22 cellular contexts compared by ENCODE assay signal in genomic region chr1:186845581-186846210, GRCh38. TPM values are rescaled to one million over a fixed set of nuclear protein-coding genes. Genes with fewer than 3 reads are reported as not detected.
DNase-seq lines count a peak whose midpoint lies in the region; ATAC-seq, FAIRE-seq and TF ChIP-seq lines count a peak whose summit lies in the region.
"Had no signal": no experiment of that assay in that cellular context is flagged by ENCODE, and none has a peak within 500 bp of the region (broad histone marks: within the 10 kb centered on the region; RNA-seq: fewer than 3 reads in every experiment).

No MANE protein-coding gene starts in this region.

- no peaks in the 10 kb centered on the region for H3K36me3 Mint-ChIP-seq in activated naive CD4-positive, alpha-beta T cell treated with anti-CD3 and anti-CD28 coated beads for 36 hours (ENCODE audit: low read depth)
- H3K36me3 Mint-ChIP-seq: naive thymus-derived CD4-positive, alpha-beta T cell had no signal

- intact Hi-C loops in activated naive CD4-positive, alpha-beta T cell treated with anti-CD3 and anti-CD28 coated beads for 36 hours (cut with micrococcal nuclease), result no loop called here

- peaks cover 8% of the 10 kb centered on the region for H3K27me3 Mint-ChIP-seq in activated naive CD4-positive, alpha-beta T cell treated with anti-CD3 and anti-CD28 coated beads for 36 hours (ENCODE audit: low read depth)
- H3K27me3 Mint-ChIP-seq: stimulated activated naive CD8-positive, alpha-beta T cell treated with anti-CD3 and anti-CD28 coated beads, Interleukin-15, Interleukin-2, amounts not matched to agents 100 ng/mL and 50 ng/mL, for 24 hours had no signal

- H3K9me3 Mint-ChIP-seq in activated naive CD4-positive, alpha-beta T cell treated with anti-CD3 and anti-CD28 coated beads for 36 hours, result no peaks in the 10 kb centered on the region
- H3K9me3 Mint-ChIP-seq: HFFc6; naive thymus-derived CD4-positive, alpha-beta T cell; stimulated activated naive CD8-positive, alpha-beta T cell treated with anti-CD3 and anti-CD28 coated beads, Interleukin-15, Interleukin-2, amounts not matched to agents 100 ng/mL and 50 ng/mL, for 24 hours; T-helper 2 cell treated with Interferon-gamma antibody and Interleukin-4, amounts not matched to agents 5 μg/mL and 100 μg/mL, for 36 hours had no signal

- TF ChIP-seq CTCF in astrocyte of the spinal cord (IDR thresholded peaks at IDR 0.05; ENCODE audit: low read depth, low read length), result no peak

- no peak overlapping the region for H3K27ac ChIP-seq in rectal smooth muscle tissue (ENCODE audit: low read depth, low read length)
- H3K27ac ChIP-seq in small intestine (ENCODE audit: low read depth in 1 of 2, low read length in 1 of 2), result no peak overlapping the region
- H3K27ac ChIP-seq: gastrocnemius medialis, prostate gland, SJSA1 had no signal

- no peak overlapping the region for H3K4me3 Mint-ChIP-seq in activated naive CD4-positive, alpha-beta T cell treated with anti-CD3 and anti-CD28 coated beads for 36 hours
- H3K4me3 Mint-ChIP-seq: HFFc6; naive thymus-derived CD4-positive, alpha-beta T cell; stimulated activated naive CD8-positive, alpha-beta T cell treated with anti-CD3 and anti-CD28 coated beads, Interleukin-15, Interleukin-2, amounts not matched to agents 100 ng/mL and 50 ng/mL, for 24 hours; T-helper 2 cell treated with Interferon-gamma antibody and Interleukin-4, amounts not matched to agents 5 μg/mL and 100 μg/mL, for 36 hours had no signal

- no peak overlapping the region for H3K9ac ChIP-seq in rectal smooth muscle tissue (ENCODE audit: low read length)

- DNase-seq in AG20443 (ENCODE audit: low spot score) (peak; percentile 9), MG63 (no peak), astrocyte of the spinal cord (ENCODE audit: low read depth, low spot score) (peak; percentile 56), small intestine (no peak), NCI-H345 treated with DMSO at 0.1 percent for 48 hours (lab: John Stamatoyannopoulos, UW; ENCODE audit: unreplicated experiment) (no peak)
- no peak for DNase-seq in activated naive CD4-positive, alpha-beta T cell treated with anti-CD3 and anti-CD28 coated beads for 36 hours
- DNase-seq: activated CD4-positive, CD25-positive, alpha-beta regulatory T cell treated with anti-CD3 and anti-CD28 coated beads, Interleukin-2, amount 50 U/mL, for 72 hours; EL; gastrocnemius medialis; HFFc6; Karpas-422; naive thymus-derived CD4-positive, alpha-beta T cell; NCI-H146; NCI-H446 had no signal

- no peak for ATAC-seq in GM18502 (IDR thresholded peaks at IDR 0.05; ENCODE audit: poor library complexity, unreplicated experiment)
- ATAC-seq: gastrocnemius medialis; naive thymus-derived CD4-positive, alpha-beta T cell had no signal

- no peak overlapping the region for H3K27ac Mint-ChIP-seq in activated naive CD4-positive, alpha-beta T cell treated with anti-CD3 and anti-CD28 coated beads for 36 hours
- H3K27ac Mint-ChIP-seq: HFFc6; naive thymus-derived CD4-positive, alpha-beta T cell; stimulated activated naive CD8-positive, alpha-beta T cell treated with anti-CD3 and anti-CD28 coated beads, Interleukin-15, Interleukin-2, amounts not matched to agents 100 ng/mL and 50 ng/mL, for 24 hours; T-helper 2 cell treated with Interferon-gamma antibody and Interleukin-4, amounts not matched to agents 5 μg/mL and 100 μg/mL, for 36 hours had no signal

- in situ Hi-C loops in astrocyte of the spinal cord (cut with HindIII; ENCODE audit: low sequenced_read_pairs), result no loop called here

- H3K4me1 ChIP-seq in rectal smooth muscle tissue (ENCODE audit: control insufficient read depth, insufficient read depth, low read length) (peaks cover 13% of the 10 kb centered on the region), small intestine (ENCODE audit: control insufficient read depth in 2 of 2, insufficient read depth in 1 of 2, low read depth in 1 of 2, low read length in 1 of 2) (peaks cover 8 to 13% of the 10 kb centered on the region in 2 donors)
- H3K4me1 ChIP-seq: gastrocnemius medialis, prostate gland, SJSA1 had no signal

- no peak for FAIRE-seq in small intestine (lab: Jason Lieb, UNC)
- FAIRE-seq: endothelial cell of umbilical vein had no signal

- WGBS in small intestine, 3 donors, result 28 to 45% (median 34%) methylated on average over 3 of the region's 3 CpGs

- H3K27me3 ChIP-seq in MG63 (no peaks in the 10 kb centered on the region), rectal smooth muscle tissue (ENCODE audit: control insufficient read depth, insufficient read depth, low read length) (no peaks in the 10 kb centered on the region), small intestine (ENCODE audit: control insufficient read depth in 2 of 2, insufficient read depth in 2 of 2, low read length in 2 of 2) (no peaks in the 10 kb centered on the region)
- H3K27me3 ChIP-seq: gastrocnemius medialis, SJSA1 had no signal

- H3K9me3 ChIP-seq in MG63, result no peaks in the 10 kb centered on the region
- H3K9me3 ChIP-seq in small intestine (ENCODE audit: control insufficient read depth, low read depth), result no peaks in the 10 kb centered on the region
- H3K9me3 ChIP-seq: gastrocnemius medialis, prostate gland, SJSA1 had no signal

- H3K36me3 ChIP-seq in MG63 (no peaks in the 10 kb centered on the region), rectal smooth muscle tissue (ENCODE audit: control insufficient read depth, insufficient read depth, low read length) (no peaks in the 10 kb centered on the region), small intestine (ENCODE audit: control insufficient read depth in 2 of 2, insufficient read depth in 2 of 2, low read length in 2 of 2) (no peaks in the 10 kb centered on the region)
- H3K36me3 ChIP-seq: gastrocnemius medialis, prostate gland, SJSA1 had no signal

- H3K4me3 ChIP-seq in MG63 (peak overlapping the region; percentile 19), astrocyte of the spinal cord (ENCODE audit: low read depth, low read length) (no peak overlapping the region), rectal smooth muscle tissue (ENCODE audit: low read length) (peak overlapping the region; percentile 4), small intestine (ENCODE audit: low read depth in 1 of 2, low read length in 2 of 2) (no peak overlapping the region)
- H3K4me3 ChIP-seq: gastrocnemius medialis, lung, prostate gland, SJSA1 had no signal

- no peaks in the 10 kb centered on the region for H3K4me1 Mint-ChIP-seq in activated naive CD4-positive, alpha-beta T cell treated with anti-CD3 and anti-CD28 coated beads for 36 hours (ENCODE audit: low read depth)

- CTCF ChIA-PET in activated naive CD4-positive, alpha-beta T cell treated with anti-CD3 and anti-CD28 coated beads for 36 hours (lab: Charles Lee), result no interaction called here

RNA-seq across cellular contexts. Expression of gene PLA2G4A, which starts 16.9 kb away (rescaled TPM):
- total RNA-seq in MG63 (2014; rRNA removed; shearing (Covaris generic); ENCODE audit: low replicate concordance), result 14.7 and 23.1 TPM in 2 replicates
- polyA plus RNA-seq in small intestine, result 10 to 100 TPM; 11.3 to 22.8 (median 17.0) TPM
- under 1 TPM; 0.12 to 0.26 TPM for total RNA-seq in activated naive CD4-positive, alpha-beta T cell treated with anti-CD3 and anti-CD28 coated beads for 36 hours
- polyA plus RNA-seq: naive thymus-derived CD4-positive, alpha-beta T cell had no signal

Comparison
In these comparisons a context has a peak if more than half of its experiments do, and no peak if none do; other contexts are left out.
1. DNase-seq: peak in AG20443 (single experiment) and astrocyte of the spinal cord (single experiment); none in MG63 (single experiment), small intestine (single experiment), activated naive CD4-positive, alpha-beta T cell treated with anti-CD3 and anti-CD28 coated beads for 36 hours (single experiment) and NCI-H345 treated with DMSO at 0.1 percent for 48 hours (single experiment).
2. H3K4me3 ChIP-seq: peak in MG63 (single experiment) and rectal smooth muscle tissue (single experiment); none in astrocyte of the spinal cord (single experiment) and small intestine (0 of 2).
3. RNA of gene PLA2G4A, which starts 16.9 kb away (total RNA-seq): 14.7 to 23.1 TPM in MG63; 0.12 to 0.26 TPM in activated naive CD4-positive, alpha-beta T cell treated with anti-CD3 and anti-CD28 coated beads for 36 hours; every median in the first group is over 10 times any median in the second.